8 cellular contexts compared by ENCODE assay signal in the genomic region with DNA sequence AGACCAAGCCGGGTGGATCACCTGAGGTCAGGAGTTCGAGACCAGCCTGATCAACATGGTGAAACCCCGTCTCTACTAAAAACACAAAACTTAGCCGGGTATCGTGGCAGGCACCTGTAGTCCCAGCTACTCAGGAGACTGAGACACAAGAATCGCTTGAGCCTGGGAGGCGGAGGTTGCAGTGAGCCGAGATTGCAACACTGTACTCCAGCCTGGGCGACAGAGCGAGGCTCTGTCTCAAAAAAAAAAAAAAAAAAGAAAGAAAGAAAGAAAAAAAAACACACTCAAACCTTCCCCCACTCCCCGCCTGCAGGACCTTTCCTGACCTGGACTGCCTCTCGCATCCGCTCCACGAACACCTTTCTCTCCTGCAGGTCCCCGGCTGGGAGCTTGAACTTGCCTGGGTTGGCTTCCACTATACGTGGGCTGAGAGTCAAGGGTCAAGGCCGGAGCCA. TPM values are rescaled to one million over a fixed set of nuclear protein-coding genes. Genes with fewer than 3 reads are reported as not detected.
DNase-seq lines count a peak whose midpoint lies in the region; ATAC-seq and TF ChIP-seq lines count a peak whose summit lies in the region.
"Not testable (repeated sequence)": the region's sequence is repeated elsewhere in the genome, so short reads cannot be mapped to it uniquely, and the experiment has no call there.

No MANE protein-coding gene starts in this region.

- in situ Hi-C loops in astrocyte of the spinal cord (cut with HindIII; ENCODE audit: low sequenced_read_pairs) = not testable (repeated sequence)

- peak overlapping the region; percentile 81 to 99 (median 89) for H3K4me3 Mint-ChIP-seq in CD4-positive, alpha-beta memory T cell

- POLR2A ChIA-PET in CD4-positive, alpha-beta memory T cell (lab: Charles Lee; ENCODE audit: partially characterized antibody) = interaction anchor here (0.9 to 4.8 kb wide), 10 partner anchors 16 to 259 kb away, joined by 3 to 415 read pairs (median 8); partner anchors contain the start of genes GCDH, NACC1 and TRMT1

- H3K4me1 ChIP-seq in CD4-positive, alpha-beta memory T cell (ENCODE audit: insufficient read depth, low read length) = peaks cover 17% of the 10 kb centered on the region
- H3K4me1 ChIP-seq in esophagus squamous epithelium (peaks cover 11 to 42% (median 11%) of the 10 kb centered on the region in 3 donors), liver (ENCODE audit: control insufficient read depth in 4 of 4, insufficient read depth in 4 of 4, low read length in 3 of 4) (peaks cover 0 to 14% (median 11%) of the 10 kb centered on the region in 4 donors), thoracic aorta (ENCODE audit: control insufficient read depth in 1 of 2, low read depth in 2 of 2) (peaks cover 16 to 18% of the 10 kb centered on the region in 2 donors)
- not testable (repeated sequence) for H3K4me1 ChIP-seq in ovary (ENCODE audit: insufficient read depth)

- TF ChIP-seq POLR2A in esophagus squamous epithelium (IDR thresholded peaks at IDR 0.05); ovary (IDR thresholded peaks at IDR 0.05): not testable (repeated sequence)

- not testable (repeated sequence) for TF ChIP-seq RAD21 in liver (IDR thresholded peaks at IDR 0.05)

- peaks cover 10 to 42% (median 22%) of the 10 kb centered on the region in 4 donors for H3K4me1 Mint-ChIP-seq in CD4-positive, alpha-beta memory T cell

- not testable (repeated sequence) for H3K27me3 Mint-ChIP-seq in CD4-positive, alpha-beta memory T cell

- peaks cover 11 to 33% of the 10 kb centered on the region in 2 donors for H3K36me3 Mint-ChIP-seq in CD4-positive, alpha-beta memory T cell

- H3K9ac ChIP-seq in liver (ENCODE audit: low read depth in 1 of 2, low read length in 2 of 2) = peak overlapping the region; percentile 2 to 32

- H3K27me3 ChIP-seq in CD4-positive, alpha-beta memory T cell (ENCODE audit: insufficient read depth, low read length); esophagus squamous epithelium; liver (ENCODE audit: control insufficient read depth in 4 of 4, insufficient read depth in 4 of 4, low read length in 3 of 4); ovary; thoracic aorta (replicated peaks; ENCODE audit: insufficient read depth): not testable (repeated sequence)

- not testable (repeated sequence) for ATAC-seq in thoracic aorta (ENCODE audit: insufficient number of reproducible peaks, low FRiP score, low read depth)

- 23 to 26% methylated on average over 14 to 16 of the region's 17 CpGs for WGBS in esophagus squamous epithelium, 2 donors
- 16% methylated on average over 17 of the region's 17 CpGs for WGBS in liver
- WGBS in ovary, 3 donors = 20 to 25% (median 20%) methylated on average over 17 of the region's 17 CpGs

- not testable (repeated sequence) for DNase-seq in CD4-positive, alpha-beta memory T cell; astrocyte of the spinal cord (ENCODE audit: low read depth, low spot score); esophagus squamous epithelium (lab: John Stamatoyannopoulos, UW); thoracic aorta (ENCODE audit: low spot score)
- peak in 1 of 5 donors; percentile 42 for DNase-seq in ovary

- H3K27ac Mint-ChIP-seq in CD4-positive, alpha-beta memory T cell = peak overlapping the region in 6 of 7 donors; percentile 23 to 99 (median 82)

- not testable (repeated sequence) for TF ChIP-seq CTCF in VCaP (conservative IDR thresholded peaks at IDR 0.05); astrocyte of the spinal cord (IDR thresholded peaks at IDR 0.05; ENCODE audit: low read depth, low read length); esophagus squamous epithelium (IDR thresholded peaks at IDR 0.05); liver (IDR thresholded peaks at IDR 0.05; ENCODE audit: low read depth, low read length, missing input control); ovary (IDR thresholded peaks at IDR 0.05); thoracic aorta (IDR thresholded peaks at IDR 0.05)

- H3K9me3 Mint-ChIP-seq in CD4-positive, alpha-beta memory T cell = peaks cover 0 to 13% (median 3%) of the 10 kb centered on the region in 8 donors

- not testable (repeated sequence) for H3K36me3 ChIP-seq in CD4-positive, alpha-beta memory T cell (ENCODE audit: insufficient read depth, low read length); liver (ENCODE audit: control insufficient read depth in 4 of 4, insufficient read depth in 3 of 4, low read depth in 1 of 4, low read length in 3 of 4); ovary; thoracic aorta
- H3K36me3 ChIP-seq in KOPT-K1 (ENCODE audit: insufficient read depth, low read length) (peaks cover 17% of the 10 kb centered on the region; the same call in 1 of the 2 replicates), esophagus squamous epithelium (peaks cover 12 to 24% (median 17%) of the 10 kb centered on the region in 3 donors)

- not testable (repeated sequence) for H3K9me3 ChIP-seq in CD4-positive, alpha-beta memory T cell (ENCODE audit: control insufficient read depth in 1 of 2, low read length in 2 of 2); KOPT-K1 (ENCODE audit: insufficient read depth, low read length, poor library complexity, severe bottlenecking); esophagus squamous epithelium; liver (ENCODE audit: control insufficient read depth in 4 of 4, low read length in 3 of 4); ovary; thoracic aorta

- CTCF ChIA-PET in CD4-positive, alpha-beta memory T cell (lab: Charles Lee; ENCODE audit: partially characterized antibody) = interaction anchor here (0.6 to 2.1 kb wide), 8 partner anchors 13 to 172 kb away, joined by 3 to 12 read pairs (median 5); no protein-coding TSS in a partner anchor

- peak overlapping the region; percentile 98 for H3K27ac ChIP-seq in CD4-positive, alpha-beta memory T cell (ENCODE audit: low read depth, low read length)
- H3K27ac ChIP-seq in KOPT-K1 (ENCODE audit: low read depth, low read length, poor library complexity, severe bottlenecking) = peak overlapping the region; percentile 94
- H3K27ac ChIP-seq in VCaP = peak overlapping the region; percentile 95
- peak overlapping the region; percentile 96 to 100 (median 100) for H3K27ac ChIP-seq in esophagus squamous epithelium
- H3K27ac ChIP-seq in liver (ENCODE audit: low read depth in 1 of 2, low read length in 2 of 2) = peak overlapping the region; percentile 98
- H3K27ac ChIP-seq in ovary = not testable (repeated sequence)
- peak overlapping the region; percentile 100 for H3K27ac ChIP-seq in thoracic aorta

- not testable (repeated sequence) for TF ChIP-seq EP300 in ovary (IDR thresholded peaks at IDR 0.05)

- intact Hi-C loops in CD4-positive, alpha-beta memory T cell (cut with micrococcal nuclease); esophagus squamous epithelium (cut with DNase I): not testable (repeated sequence)
- intact Hi-C loops in ovary (cut with DNase I) = loop anchor here in 1 of 4 donors (10.0 kb wide), 1 partner anchor 116 kb away; no protein-coding TSS in a partner anchor

- H3K4me3 ChIP-seq in CD4-positive, alpha-beta memory T cell (ENCODE audit: low read length in 2 of 2) = peak overlapping the region; percentile 81 to 98
- H3K4me3 ChIP-seq in astrocyte of the spinal cord (ENCODE audit: low read depth, low read length) (peak overlapping the region; percentile 87), esophagus squamous epithelium (peak overlapping the region; percentile 85 to 99 (median 94)), liver (ENCODE audit: low read depth in 1 of 3, low read length in 3 of 3) (peak overlapping the region; percentile 75 to 89 (median 80)), ovary (peak overlapping the region; percentile 87), thoracic aorta (peak overlapping the region; percentile 100)

RNA-seq across cellular contexts. Expression of gene STX10, which starts 1.0 kb away (rescaled TPM):
- 10 to 100 TPM; 63.7 to 64.0 TPM for total RNA-seq in CD4-positive, alpha-beta memory T cell
- 10 to 100 TPM; 57.9 to 64.2 TPM for polyA plus RNA-seq in CD4-positive, alpha-beta memory T cell
- 10 to 100 TPM; 50.3 to 80.4 (median 69.3) TPM for total RNA-seq in esophagus squamous epithelium
- total RNA-seq in liver = 10 to 100 TPM; 15.7 to 23.3 TPM
- 10 to 100 TPM; 19.2 to 32.7 TPM for polyA plus RNA-seq in liver
- 10 to 100 TPM; 36.5 to 54.8 (median 43.0) TPM for total RNA-seq in ovary
- 10 to 100 TPM; 15.3 to 57.8 TPM for polyA plus RNA-seq in ovary
- 10 to 100 TPM; 30.8 to 83.4 TPM for total RNA-seq in thoracic aorta

RNA-seq across cellular contexts. Expression of gene IER2, which starts 1.0 kb away (rescaled TPM):
- total RNA-seq in CD4-positive, alpha-beta memory T cell = 100 to 1,000 TPM; 148 to 153 TPM
- 100 to 1,000 TPM; 201 to 446 TPM for polyA plus RNA-seq in CD4-positive, alpha-beta memory T cell
- total RNA-seq in esophagus squamous epithelium (100 to 1,000 TPM in 1 of 4 donors, 10 to 100 TPM in 3; 46.5 to 118 (median 76.9) TPM), liver (10 to 100 TPM; 11.4 to 20.3 TPM), ovary (100 to 1,000 TPM in 3 of 7 donors, 10 to 100 TPM in 4; 55.3 to 301 (median 82.8) TPM), thoracic aorta (100 to 1,000 TPM; 125 to 440 TPM)
- polyA plus RNA-seq in liver (10 to 100 TPM; 23.6 to 38.9 TPM), ovary (10 to 100 TPM; 47.4 to 64.4 TPM)

RNA-seq across cellular contexts. Expression of gene NACC1, which starts 31.1 kb away (rescaled TPM):
- 10 to 100 TPM; 25.8 to 34.1 TPM for total RNA-seq in CD4-positive, alpha-beta memory T cell
- polyA plus RNA-seq in CD4-positive, alpha-beta memory T cell = 1 to 10 TPM in 1 of 2 donors, under 1 TPM in 1; 0.15 to 1.8 TPM
- total RNA-seq in esophagus squamous epithelium (10 to 100 TPM; 26.7 to 45.5 (median 37.1) TPM), liver (10 to 100 TPM; 16.7 to 18.7 TPM), ovary (10 to 100 TPM in 6 of 7 donors, 1 to 10 TPM in 1; 5.1 to 31.4 (median 21.8) TPM), thoracic aorta (10 to 100 TPM; 27.2 to 28.8 TPM)
- polyA plus RNA-seq in liver (10 to 100 TPM in 1 of 2 donors, under 1 TPM in 1; 0.86 to 24.7 TPM), ovary (10 to 100 TPM in 1 of 2 donors, 1 to 10 TPM in 1; 3.2 to 14.8 TPM)

RNA-seq across cellular contexts. Expression of gene TRMT1, which starts 32.7 kb away (rescaled TPM):
- 10 to 100 TPM; 70.6 to 78.4 TPM for total RNA-seq in CD4-positive, alpha-beta memory T cell
- polyA plus RNA-seq in CD4-positive, alpha-beta memory T cell = 10 to 100 TPM; 18.0 to 24.9 TPM
- total RNA-seq in esophagus squamous epithelium (10 to 100 TPM; 19.4 to 42.5 (median 29.0) TPM), liver (10 to 100 TPM in 1 of 2 donors, 1 to 10 TPM in 1; 8.3 to 15.6 TPM), ovary (10 to 100 TPM; 23.6 to 54.8 (median 38.7) TPM), thoracic aorta (10 to 100 TPM; 35.3 to 52.3 TPM)
- polyA plus RNA-seq in liver (10 to 100 TPM in 1 of 2 donors, 1 to 10 TPM in 1; 9.8 to 13.7 TPM), ovary (10 to 100 TPM in 1 of 2 donors, 1 to 10 TPM in 1; 7.6 to 37.2 TPM)

RNA-seq across cellular contexts. Expression of gene LYL1, which starts 46.5 kb away (rescaled TPM):
- 10 to 100 TPM; 16.1 to 16.9 TPM for total RNA-seq in CD4-positive, alpha-beta memory T cell
- polyA plus RNA-seq in CD4-positive, alpha-beta memory T cell = 1 to 10 TPM; 2.3 to 9.4 TPM
- total RNA-seq in esophagus squamous epithelium (10 to 100 TPM in 1 of 4 donors, 1 to 10 TPM in 3; 2.1 to 13.0 (median 3.9) TPM), liver (10 to 100 TPM in 1 of 2 donors, 1 to 10 TPM in 1; 2.0 to 69.7 TPM), ovary (1 to 10 TPM; 2.9 to 7.4 (median 6.7) TPM), thoracic aorta (10 to 100 TPM; 10.6 to 36.1 TPM)
- polyA plus RNA-seq in liver (1 to 10 TPM in 1 of 2 donors, under 1 TPM in 1; 0.35 to 2.6 TPM), ovary (1 to 10 TPM in 1 of 2 donors, under 1 TPM in 1; 0.90 to 5.0 TPM)
